ENCODE assay signal across 24 cellular contexts in genomic region chr13:78239681-78240080, GRCh38.
DNase-seq lines count a peak whose midpoint lies in the region; ATAC-seq and TF ChIP-seq lines count a peak whose summit lies in the region.
"Had no signal": no experiment of that assay in that cellular context is flagged by ENCODE, and none has a peak within 500 bp of the region (broad histone marks: within the 10 kb centered on the region; RNA-seq: fewer than 3 reads in every experiment).

No MANE protein-coding gene starts in this region.

- H3K9me3 ChIP-seq in OCI-LY3 (ENCODE audit: insufficient read depth, low read length) (no peaks in the 10 kb centered on the region), uterus (no peaks in the 10 kb centered on the region)
- H3K9me3 ChIP-seq: adrenal gland, ovary, right lobe of liver, SJSA1, thoracic aorta had no signal

- H3K9me3 Mint-ChIP-seq in natural killer cell, result peaks cover 3% of the 10 kb centered on the region in 2 donors
- H3K9me3 Mint-ChIP-seq: activated CD4-positive, alpha-beta memory T cell treated with anti-CD3 and anti-CD28 coated beads for 36 hours; CD14-positive monocyte had no signal

- 0 out of 2 replicates have a peak overlapping the region, but pooled peaks have one; percentile 4 for H2AFZ ChIP-seq in OCI-LY3 (ENCODE audit: low read depth, low read length)
- H2AFZ ChIP-seq: PC-9 had no signal

- TF ChIP-seq POLR2A in uterus (IDR thresholded peaks at IDR 0.05), result no peak

- no peaks in the 10 kb centered on the region for H3K36me3 ChIP-seq in OCI-LY3 (replicated peaks; ENCODE audit: low read depth, low read length)
- no peaks in the 10 kb centered on the region for H3K36me3 ChIP-seq in uterus
- H3K36me3 ChIP-seq: adrenal gland, ovary, right lobe of liver, SJSA1, thoracic aorta had no signal

- ATAC-seq in natural killer cell (no peak), Right ventricle myocardium superior (ENCODE audit: poor library complexity) (no peak)
- ATAC-seq: HCT116, right lobe of liver had no signal

- H3K27me3 ChIP-seq in OCI-LY3 (ENCODE audit: low read depth, low read length) (no peaks in the 10 kb centered on the region), uterus (no peaks in the 10 kb centered on the region)
- H3K27me3 ChIP-seq: adrenal gland, ovary, right lobe of liver, SJSA1 had no signal

- H3K4me2 ChIP-seq in OCI-LY3 (ENCODE audit: low read length), result peak overlapping the region; percentile 53
- H3K4me2 ChIP-seq: PC-9 had no signal

- H3K79me2 ChIP-seq in OCI-LY3 (ENCODE audit: low read length), result no peaks in the 10 kb centered on the region

- no peaks in the 10 kb centered on the region for H4K20me1 ChIP-seq in OCI-LY3 (ENCODE audit: insufficient read depth, low read length)

- intact Hi-C loops in natural killer cell (cut with micrococcal nuclease), result no loop called here
- intact Hi-C loops in uterus (cut with DNase I; ENCODE audit: low total_unique reads), result no loop called here
- intact Hi-C loops in Right ventricle myocardium superior (cut with DNase I), result no loop called here

- H3K4me3 Mint-ChIP-seq in natural killer cell, result no peak overlapping the region
- H3K4me3 Mint-ChIP-seq: activated CD4-positive, alpha-beta memory T cell treated with anti-CD3 and anti-CD28 coated beads for 36 hours; CD14-positive monocyte had no signal

- no peaks in the 10 kb centered on the region for H3K36me3 Mint-ChIP-seq in natural killer cell
- H3K36me3 Mint-ChIP-seq: activated CD4-positive, alpha-beta memory T cell treated with anti-CD3 and anti-CD28 coated beads for 36 hours; CD14-positive monocyte had no signal

- TF ChIP-seq CTCF in OCI-LY3 (IDR thresholded peaks at IDR 0.05; ENCODE audit: low read depth, low read length) (no peak), natural killer cell (IDR thresholded peaks at IDR 0.05) (no peak), uterus (IDR thresholded peaks at IDR 0.05) (no peak)

- H3K4me1 ChIP-seq in OCI-LY3 (ENCODE audit: low read length), result peaks cover 23% of the 10 kb centered on the region
- H3K4me1 ChIP-seq in uterus, result no peaks in the 10 kb centered on the region
- H3K4me1 ChIP-seq: adrenal gland, right lobe of liver, SJSA1 had no signal

- no peak overlapping the region for H3K4me3 ChIP-seq in OCI-LY3 (ENCODE audit: low read length)
- no peak overlapping the region for H3K4me3 ChIP-seq in uterus
- H3K4me3 ChIP-seq: adrenal gland, ovary, PC-9, right lobe of liver, SJSA1, thoracic aorta had no signal

- no peak overlapping the region for H3K27ac Mint-ChIP-seq in natural killer cell
- H3K27ac Mint-ChIP-seq: activated CD4-positive, alpha-beta memory T cell treated with anti-CD3 and anti-CD28 coated beads for 36 hours had no signal

- H3K27ac ChIP-seq in OCI-LY3 (ENCODE audit: low read length) (no peak overlapping the region), uterus (no peak overlapping the region)
- H3K27ac ChIP-seq: adrenal gland, ovary, PC-9, right lobe of liver, SJSA1, thoracic aorta had no signal

- DNase-seq in AG20443 (ENCODE audit: low spot score) (peak; percentile 5), HT1080 (ENCODE audit: low read depth) (peak; percentile 73), iPS-NIHi11 (ENCODE audit: low spot score) (peak; percentile 10), natural killer cell (no peak), uterus (no peak), NCI-H2171 (lab: John Stamatoyannopoulos, UW) (no peak), Right ventricle myocardium superior (no peak)
- DNase-seq: ACHN; activated CD4-positive, alpha-beta memory T cell treated with anti-CD3 and anti-CD28 coated beads for 36 hours; activated gamma-delta T cell treated with Interleukin-2 at 50 U/mL for 16 hours; activated T-cell treated with anti-CD3 and anti-CD28 coated beads for 4 hours; adrenal gland; NCI-H1417; NCI-H2107; NCI-H69; ovary; PC-9; right lobe of liver; stimulated activated CD4-positive, alpha-beta T cell treated with anti-CD3 and anti-CD28 coated beads, Interleukin-15, amount 100 ng/mL, for 24 hours had no signal

- H3K27me3 Mint-ChIP-seq in natural killer cell (ENCODE audit: low read depth in 2 of 2), result no peaks in the 10 kb centered on the region

- no peaks in the 10 kb centered on the region for H3K4me1 Mint-ChIP-seq in natural killer cell

- no peak overlapping the region for H3K9ac ChIP-seq in OCI-LY3 (ENCODE audit: low read length)

Comparison
In these comparisons a context has a peak if more than half of its experiments do, and no peak if none do; other contexts are left out.
1. DNase-seq: peak in AG20443 (single experiment), HT1080 (single experiment) and iPS-NIHi11 (single experiment); none in natural killer cell (single experiment), uterus (0 of 2), NCI-H2171 (single experiment) and Right ventricle myocardium superior (single experiment).